22 cellular contexts compared by ENCODE assay signal in the genomic region with DNA sequence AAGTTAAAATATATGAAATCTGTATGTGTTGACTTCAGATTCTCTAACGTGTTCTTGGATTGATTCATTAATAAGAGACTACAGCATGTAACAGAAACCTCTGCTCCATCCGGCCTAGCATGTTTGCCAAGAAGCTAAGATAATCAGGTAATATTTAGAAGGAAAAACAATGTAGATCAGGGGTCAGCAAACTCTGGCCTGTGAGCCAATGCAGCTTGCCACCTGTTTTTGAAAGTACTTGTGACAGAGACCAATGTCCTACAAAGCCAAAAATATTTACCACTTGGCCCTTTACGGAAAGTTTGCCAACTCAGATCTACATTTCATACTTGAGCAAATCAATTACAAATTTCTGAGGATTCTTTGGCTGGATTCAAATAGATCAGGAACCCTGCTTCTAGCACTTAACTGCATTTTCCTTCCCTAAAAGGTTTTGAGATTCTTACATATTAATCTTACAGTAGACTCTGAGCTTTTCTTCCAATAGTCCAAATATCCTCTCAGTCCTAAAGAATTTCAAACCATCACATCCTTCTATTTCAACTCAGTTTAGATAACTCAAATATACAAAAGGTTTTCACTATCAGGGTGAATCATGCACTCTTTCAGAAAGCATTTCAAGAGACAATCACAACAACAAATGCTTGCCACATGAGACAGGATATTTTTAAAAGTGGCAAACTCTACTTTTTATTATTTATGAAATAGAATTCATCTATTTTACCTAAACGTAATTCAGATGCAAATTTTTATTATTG. TPM values are rescaled to one million over a fixed set of nuclear protein-coding genes. Genes with fewer than 3 reads are reported as not detected.
A peak's percentile ranks its signal among the peaks of the same experiment; 100 is the strongest.
DNase-seq lines count a peak whose midpoint lies in the region; ATAC-seq, FAIRE-seq and TF ChIP-seq lines count a peak whose summit lies in the region.
"Had no signal": no experiment of that assay in that cellular context is flagged by ENCODE, and none has a peak within 500 bp of the region (broad histone marks: within the 10 kb centered on the region; RNA-seq: fewer than 3 reads in every experiment).

No MANE protein-coding gene starts in this region.

- H3K9ac ChIP-seq in liver (ENCODE audit: low read depth in 1 of 2, low read length in 2 of 2) (no peak overlapping the region), HepG2 (ENCODE audit: insufficient read depth, low read depth, low read length) (no peak overlapping the region)

- H3K36me3 ChIP-seq in liver (ENCODE audit: control insufficient read depth in 4 of 4, insufficient read depth in 3 of 4, low read depth in 1 of 4, low read length in 3 of 4) (peaks cover 0 to 24% (median 10%) of the 10 kb centered on the region in 4 donors), HepG2 (replicated peaks in 1 of 2; ENCODE audit: control insufficient read depth in 1 of 2, insufficient read depth in 2 of 2, low read length in 2 of 2) (peaks cover 3 to 34% of the 10 kb centered on the region in 2 experiments), right lobe of liver (peaks cover 0 to 12% (median 1%) of the 10 kb centered on the region in 4 donors)

- H3K27ac ChIP-seq in liver (ENCODE audit: low read depth in 1 of 2, low read length in 2 of 2), result no peak overlapping the region
- no peak overlapping the region for H3K27ac ChIP-seq in HepG2 (ENCODE audit: extremely low read length, insufficient read depth, low read length)
- peak overlapping the region in 1 of 3 donors; percentile 11 for H3K27ac ChIP-seq in right lobe of liver

- H2AFZ ChIP-seq in HepG2 (ENCODE audit: low read length), result no peak overlapping the region

- peak overlapping the region; percentile 85 for H3K27ac Mint-ChIP-seq in WTC11
- H3K27ac Mint-ChIP-seq in endothelial cell (ENCODE audit: unreplicated experiment), result no peak overlapping the region
- H3K27ac Mint-ChIP-seq: CD4-positive, alpha-beta memory T cell; T-helper 1 cell treated with Interleukin-12 subunit alpha and Interleukin-12 subunit beta and Interleukin-4 antibody, amounts not matched to agents 30 μg/mL and 1 μg/mL, for 36 hours had no signal

- ATAC-seq in HepG2 (no peak), WTC11 (no peak), right lobe of liver (peak; percentile 70 to 87 (median 73)), GM18873 (IDR thresholded peaks at IDR 0.05; ENCODE audit: low FRiP score, unreplicated experiment) (no peak)
- ATAC-seq: K562 had no signal

- H3K79me2 ChIP-seq in HepG2 (ENCODE audit: insufficient read depth, low read length), result no peaks in the 10 kb centered on the region

- TF ChIP-seq EP300 in HepG2 (IDR thresholded peaks at IDR 0.05; ENCODE audit: low read depth in 2 of 2, low read length in 2 of 2) (no peak), HepG2 (CRISPR knock-in tag; IDR thresholded peaks at IDR 0.05; ENCODE audit: borderline replicate concordance) (no peak)

- H3K27me3 ChIP-seq in liver (ENCODE audit: control insufficient read depth in 4 of 4, insufficient read depth in 4 of 4, low read length in 3 of 4) (no peaks in the 10 kb centered on the region), HepG2 (ENCODE audit: control insufficient read depth in 1 of 2, insufficient read depth in 2 of 2, low read length in 2 of 2) (no peaks in the 10 kb centered on the region), right lobe of liver (no peaks in the 10 kb centered on the region)

- H3K4me3 Mint-ChIP-seq in WTC11, result no peak overlapping the region
- H3K4me3 Mint-ChIP-seq in endothelial cell (ENCODE audit: unreplicated experiment), result no peak overlapping the region
- H3K4me3 Mint-ChIP-seq: CD4-positive, alpha-beta memory T cell; T-helper 1 cell treated with Interleukin-12 subunit alpha and Interleukin-12 subunit beta and Interleukin-4 antibody, amounts not matched to agents 30 μg/mL and 1 μg/mL, for 36 hours had no signal

- H3K9me3 Mint-ChIP-seq in WTC11, result no peaks in the 10 kb centered on the region
- no peaks in the 10 kb centered on the region for H3K9me3 Mint-ChIP-seq in endothelial cell (ENCODE audit: unreplicated experiment)
- H3K9me3 Mint-ChIP-seq: CD4-positive, alpha-beta memory T cell; T-helper 1 cell treated with Interleukin-12 subunit alpha and Interleukin-12 subunit beta and Interleukin-4 antibody, amounts not matched to agents 30 μg/mL and 1 μg/mL, for 36 hours had no signal

- no peak for FAIRE-seq in HepG2 (lab: Jason Lieb, UNC)
- FAIRE-seq: K562 had no signal

- CTCF ChIA-PET in HepG2 (lab: Yijun Ruan, JAX; ENCODE audit: low intra/inter-chr PET ratio, low total read pairs) (no interaction called here), WTC11 (lab: Charles Lee) (no interaction called here)

- peak; percentile 17 to 24 for TF ChIP-seq RAD21 in liver (IDR thresholded peaks at IDR 0.05)
- no peak for TF ChIP-seq RAD21 in HepG2 (CRISPR knock-in tag; IDR thresholded peaks at IDR 0.05)

- DNase-seq in HepG2 (ENCODE audit: low spot score) (no peak), WTC11 (ENCODE audit: low spot score) (no peak), right lobe of liver (no peak), endothelial cell (ENCODE audit: low spot score) (no peak)
- no peak for DNase-seq in activated effector memory CD4-positive, alpha-beta T cell treated with anti-CD3 and anti-CD28 coated beads, Interleukin-2, amount 50 U/mL, for 16 hours
- no peak for DNase-seq in activated CD4-positive, CD25-positive, alpha-beta regulatory T cell treated with anti-CD3 and anti-CD28 coated beads, Interleukin-2, amount 50 U/mL, for 72 hours
- DNase-seq: activated CD4-positive, alpha-beta T cell treated with anti-CD3 and anti-CD28 coated beads, Interleukin-2, amount 50 U/mL, for 48 hours; activated T-cell treated with anti-CD3 and anti-CD28 coated beads for 4 hours; aorta; CD4-positive, alpha-beta memory T cell; NCI-H2029 had no signal

- peaks cover 0 to 18% (median 7%) of the 10 kb centered on the region in 4 donors for H3K4me1 ChIP-seq in liver (ENCODE audit: control insufficient read depth in 4 of 4, insufficient read depth in 4 of 4, low read length in 3 of 4)
- peaks cover 5% of the 10 kb centered on the region; the same call in 1 of the 2 replicates for H3K4me1 ChIP-seq in HepG2 (ENCODE audit: insufficient read depth, low read length)
- peaks cover 0 to 19% (median 5%) of the 10 kb centered on the region in 4 donors for H3K4me1 ChIP-seq in right lobe of liver

- TF ChIP-seq POLR2A in HepG2 (IDR thresholded peaks at IDR 0.05; ENCODE audit: insufficient read depth in 1 of 2, low read depth in 2 of 2, low read length in 2 of 2), result no peak
- TF ChIP-seq POLR2A in right lobe of liver (IDR thresholded peaks at IDR 0.05), result no peak

- H3K9me3 ChIP-seq in liver (ENCODE audit: control insufficient read depth in 4 of 4, low read length in 3 of 4) (no peaks in the 10 kb centered on the region), HepG2 (ENCODE audit: low read length) (no peaks in the 10 kb centered on the region), right lobe of liver (no peaks in the 10 kb centered on the region)

- H3K4me2 ChIP-seq in HepG2 (ENCODE audit: low read depth, low read length), result no peak overlapping the region

- H3K27me3 Mint-ChIP-seq in WTC11 (ENCODE audit: low read depth) (no peaks in the 10 kb centered on the region), endothelial cell (ENCODE audit: unreplicated experiment) (no peaks in the 10 kb centered on the region)

- POLR2A ChIA-PET in HepG2 (lab: Yijun Ruan, JAX), result no interaction called here
- POLR2A ChIA-PET in WTC11 (lab: Charles Lee), result no interaction called here

- H3K4me3 ChIP-seq in liver (ENCODE audit: low read depth in 1 of 3, low read length in 3 of 3) (no peak overlapping the region), HepG2 (replicated peaks in 1 of 3; ENCODE audit: insufficient read depth in 1 of 3, low read depth in 2 of 3, low read length in 3 of 3) (no peak overlapping the region), right lobe of liver (no peak overlapping the region)
- H3K4me3 ChIP-seq: K562 had no signal

- H3K36me3 Mint-ChIP-seq in WTC11 (peaks cover 9% of the 10 kb centered on the region), endothelial cell (ENCODE audit: low read depth, unreplicated experiment) (peaks cover 37% of the 10 kb centered on the region)
- H3K36me3 Mint-ChIP-seq: CD4-positive, alpha-beta memory T cell had no signal

- intact Hi-C loops in HepG2 (cut with micrococcal nuclease; ENCODE audit: unreplicated experiment), result no loop called here
- intact Hi-C loops in right lobe of liver (cut with DNase I), result no loop called here

- TF ChIP-seq CTCF in liver (IDR thresholded peaks at IDR 0.05; ENCODE audit: low read depth, low read length, missing input control), result no peak
- TF ChIP-seq CTCF in HepG2 (CRISPR knock-in tag; IDR thresholded peaks at IDR 0.05), result no peak
- TF ChIP-seq CTCF in WTC11 (IDR thresholded peaks at IDR 0.05), result no peak
- TF ChIP-seq CTCF in right lobe of liver (IDR thresholded peaks at IDR 0.05), result no peak
- TF ChIP-seq CTCF in endothelial cell (IDR thresholded peaks at IDR 0.05; ENCODE audit: unreplicated experiment), result no peak

- in situ Hi-C loops in HepG2 (cut with HindIII; ENCODE audit: extremely low pct_ligation_motif_present, low pct_unique_long_range_greater_than_20kb), result loop anchor here (25.0 kb wide), 2 partner anchors 310 to 365 kb away; no protein-coding TSS in a partner anchor

- WGBS in liver, result 38% methylated on average over 4 of the region's 4 CpGs
- WGBS in HepG2 (ENCODE audit: low lambda C conversion rate), result 77% methylated on average over 4 of the region's 4 CpGs
- WGBS in right lobe of liver (ENCODE audit: insufficient coverage, low coverage, low lambda C conversion rate, missing lambda C conversion rate), result 28% methylated on average over 4 of the region's 4 CpGs

- no peaks in the 10 kb centered on the region for H4K20me1 ChIP-seq in HepG2 (ENCODE audit: insufficient read depth, low read length)

- H3K4me1 Mint-ChIP-seq in WTC11, result peaks cover 73% of the 10 kb centered on the region
- peaks cover 25% of the 10 kb centered on the region for H3K4me1 Mint-ChIP-seq in endothelial cell (ENCODE audit: unreplicated experiment)
- H3K4me1 Mint-ChIP-seq: CD4-positive, alpha-beta memory T cell had no signal

- no TSS peak for BruUV-seq in HepG2 (replicated peaks; lab: Mats Ljungman, UMichigan)

RNA-seq across cellular contexts. Expression of gene APOL5, which starts 29.5 kb away (rescaled TPM):
- total RNA-seq in liver (not detected), HepG2 (2016; rRNA removed; fragmentation: Illumina TruSeq; extraction: Trizol) (not detected in 2 replicates), WTC11 (2021) (not detected in 3 replicates), right lobe of liver (under 1 TPM in 1 of 6 experiments, not detected in 5; 0.51 TPM), endothelial cell (ENCODE audit: unreplicated experiment) (not detected)
- polyA plus RNA-seq in liver (under 1 TPM in 1 of 2 donors, not detected in 1; 0.43 TPM), HepG2 (2011; rRNA removed) (not detected in 2 replicates)
- not detected in 2 replicates for total RNA-seq in HepG2 (2016; cell fraction: cytosol; rRNA removed; fragmentation: Illumina TruSeq; extraction: Trizol; ENCODE audit: low read depth)
- total RNA-seq in HepG2 (2016; cell fraction: insoluble cytoplasmic fraction; rRNA removed; fragmentation: Illumina TruSeq; extraction: Trizol), result not detected in 2 replicates
- not detected in 2 replicates for total RNA-seq in HepG2 (2016; cell fraction: membrane; rRNA removed; fragmentation: Illumina TruSeq; extraction: Trizol)
- not detected in 2 replicates for total RNA-seq in HepG2 (2016; cell fraction: nucleus; rRNA removed; fragmentation: Illumina TruSeq; extraction: Trizol)
- not detected in 2 replicates for polyA plus RNA-seq in HepG2 (2011; cell fraction: cytosol; rRNA removed)
- not detected in 2 replicates for polyA plus RNA-seq in HepG2 (2011; cell fraction: nucleus; rRNA removed)
- polyA plus RNA-seq in HepG2 (2012), result not detected in 2 replicates
- not detected in 2 replicates for polyA plus RNA-seq in HepG2 (2016; cell fraction: cytosol; fragmentation: Illumina TruSeq; extraction: Trizol; ENCODE audit: low read depth)
- not detected in 2 replicates for polyA plus RNA-seq in HepG2 (2016; cell fraction: insoluble cytoplasmic fraction; fragmentation: Illumina TruSeq; extraction: Trizol; ENCODE audit: low read depth)
- polyA plus RNA-seq in HepG2 (2016; cell fraction: membrane; fragmentation: Illumina TruSeq; extraction: Trizol; ENCODE audit: low read depth), result not detected in 2 replicates
- not detected in 2 replicates for polyA plus RNA-seq in HepG2 (2016; cell fraction: nucleus; fragmentation: Illumina TruSeq; extraction: Trizol; ENCODE audit: insufficient read depth, low read depth)
- polyA minus RNA-seq in HepG2 (2011; rRNA and poly(A)+ RNA removed; ENCODE audit: low replicate concordance), result not detected in 2 replicates
- not detected in 2 replicates for polyA minus RNA-seq in HepG2 (2011; cell fraction: cytosol; rRNA and poly(A)+ RNA removed)
- polyA minus RNA-seq in HepG2 (2011; cell fraction: nucleus; rRNA and poly(A)+ RNA removed), result not detected in 2 replicates
- total RNA-seq: aorta; CD4-positive, alpha-beta memory T cell; chondrocyte; fibroblast of villous mesenchyme; K562; kidney epithelial cell; mesenteric fat pad; NCI-H460; temporal lobe had no signal
- polyA plus RNA-seq: aorta; CD4-positive, alpha-beta memory T cell; K562; neural cell had no signal

Comparison
In these comparisons a context has a peak if more than half of its experiments do, and no peak if none do; other contexts are left out.
1. ATAC-seq: peak in right lobe of liver (4 of 4); none in HepG2 (single experiment), WTC11 (single experiment) and GM18873 (single experiment).